Comparison of ENCODE assay signal across 8 cellular contexts in genomic region chr14:23555882-23556699, GRCh38. TPM values are rescaled to one million over a fixed set of nuclear protein-coding genes. Genes with fewer than 3 reads are reported as not detected.
A peak's percentile ranks its signal among the peaks of the same experiment; 100 is the strongest.
DNase-seq lines count a peak whose midpoint lies in the region; ATAC-seq and TF ChIP-seq lines count a peak whose summit lies in the region.

TSS of gene THTPA (plus strand) at chr14:23556271. CDS start at chr14:23556758, 487 bp downstream.

- H3K27ac ChIP-seq in PC-3 (ENCODE audit: low read length) (peak within 1 kb of the TSS; percentile 60), muscle layer of duodenum (ENCODE audit: low read length) (peak within 1 kb of the TSS; percentile 93)

- no peaks in the 10 kb centered on the region for H3F3A ChIP-seq in PC-3 (ENCODE audit: low read length, unreplicated experiment)

- TF ChIP-seq POLR2A in erythroblast (IDR thresholded peaks at IDR 0.05; ENCODE audit: low read length), result peak; percentile 80

- H3K4me1 Mint-ChIP-seq in IgD-negative memory B cell, result peaks cover 12 to 25% (median 17%) of the 10 kb centered on the region in 3 donors

- H3K4me1 ChIP-seq in PC-3 (ENCODE audit: insufficient read depth, low read length) (peaks cover 19% of the 10 kb centered on the region; the same call in 1 of the 2 replicates), muscle layer of duodenum (ENCODE audit: control insufficient read depth in 1 of 2, insufficient read depth in 2 of 2, low read length in 2 of 2) (peaks cover 9 to 28% of the 10 kb centered on the region in 2 donors)

- H3K79me2 ChIP-seq in PC-3 (ENCODE audit: low read length), result peaks cover 27% of the 10 kb centered on the region

- H3K4me3 ChIP-seq in PC-3 (ENCODE audit: low read length), result peak within 1 kb of the TSS; percentile 85
- peak within 1 kb of the TSS; percentile 88 to 96 for H3K4me3 ChIP-seq in muscle layer of duodenum (ENCODE audit: low read depth in 1 of 2, low read length in 2 of 2)

- no peaks in the 10 kb centered on the region for H3K9me2 ChIP-seq in PC-3 (replicated peaks; ENCODE audit: low read length)

- CTCF ChIA-PET in PC-3 (lab: Charles Lee), result no interaction called here

- POLR2A ChIA-PET in PC-3 (lab: Charles Lee; ENCODE audit: unreplicated experiment), result interaction anchor here (0.6 kb wide), 1 partner anchor 254 kb away, joined by 5 read pairs; no protein-coding TSS in a partner anchor

- H3K4me3 Mint-ChIP-seq in IgD-negative memory B cell, result peak within 1 kb of the TSS; percentile 93 to 98 (median 96)

- TSS peak; percentile 74 for BruUV-seq in PC-3 (replicated peaks; lab: Mats Ljungman, UMichigan)

- H3K27me3 ChIP-seq in PC-3 (ENCODE audit: low read length), result no peaks in the 10 kb centered on the region
- no peaks in the 10 kb centered on the region for H3K27me3 ChIP-seq in muscle layer of duodenum (ENCODE audit: low read depth, low read length)

- H3K4me2 ChIP-seq in PC-3 (ENCODE audit: low read length), result peak within 1 kb of the TSS; percentile 92

- H3K27ac Mint-ChIP-seq in IgD-negative memory B cell, result peak within 1 kb of the TSS; percentile 79 to 97 (median 97)

- no peaks in the 10 kb centered on the region for H4K20me1 ChIP-seq in PC-3 (ENCODE audit: low read length)

- H3K36me3 ChIP-seq in PC-3 (ENCODE audit: low read depth, low read length) (peaks cover 7% of the 10 kb centered on the region; the same call in 1 of the 2 replicates), muscle layer of duodenum (ENCODE audit: control insufficient read depth in 1 of 2, insufficient read depth in 2 of 2, low read length in 2 of 2) (peaks cover 15 to 23% of the 10 kb centered on the region in 2 donors)

- TF ChIP-seq CTCF in PC-3 (conservative IDR thresholded peaks at IDR 0.05; ENCODE audit: low read depth, low read length), result no peak

- peaks cover 2% of the 10 kb centered on the region for H3K27me3 Mint-ChIP-seq in IgD-negative memory B cell

- no peaks in the 10 kb centered on the region for H3K9me3 ChIP-seq in PC-3 (ENCODE audit: low read length)
- no peaks in the 10 kb centered on the region for H3K9me3 ChIP-seq in muscle layer of duodenum (ENCODE audit: control insufficient read depth in 1 of 2, low read length in 2 of 2)

- H3K9ac ChIP-seq in PC-3 (ENCODE audit: low read length), result peak within 1 kb of the TSS; percentile 90

- H3K36me3 Mint-ChIP-seq in IgD-negative memory B cell, result no peaks in the 10 kb centered on the region

- H3K9me3 Mint-ChIP-seq in IgD-negative memory B cell, result no peaks in the 10 kb centered on the region

- DNase-seq in DMS153 (lab: John Stamatoyannopoulos, UW), result peak; percentile 77
- DNase-seq in PC-3, result peak; percentile 90
- DNase-seq in activated T-cell treated with anti-CD3 and anti-CD28 coated beads for 48 hours (ENCODE audit: low read depth), result peak; percentile 86
- DNase-seq in erythroblast (lab: John Stamatoyannopoulos, UW), result peak; percentile 90 to 93
- DNase-seq in stimulated activated CD8-positive, alpha-beta memory T cell treated with anti-CD3 and anti-CD28 coated beads, Interleukin-7, amount 100 ng/mL, for 24 hours (ENCODE audit: low read depth), result peak; percentile 88

- ATAC-seq in GM21576 (IDR thresholded peaks at IDR 0.05; ENCODE audit: unreplicated experiment), result peak; percentile 73
- peak; percentile 75 for ATAC-seq in PC-3

- intact Hi-C loops in PC-3 (cut with micrococcal nuclease), result loop anchor here (10.0 kb wide), 1 partner anchor 481 kb away; no protein-coding TSS in a partner anchor

- peak within 1 kb of the TSS; percentile 85 for H2AFZ ChIP-seq in PC-3 (ENCODE audit: low read length)

RNA-seq across cellular contexts. Expression of gene THTPA, which starts in this region (rescaled TPM):
- 18.1 TPM for polyA plus RNA-seq in IgD-negative memory B cell
- total RNA-seq in PC-3 (2014; rRNA removed), result 13.0 and 27.2 TPM in 2 replicates

Comparison
In these comparisons a context has a peak if more than half of its experiments do, and no peak if none do; other contexts are left out.
1. Peak in every context shown above with its lines: DNase-seq, ATAC-seq, H3K4me3 ChIP-seq and H3K27ac ChIP-seq.